ENCODE assay signal across 19 cellular contexts in the genomic region with DNA sequence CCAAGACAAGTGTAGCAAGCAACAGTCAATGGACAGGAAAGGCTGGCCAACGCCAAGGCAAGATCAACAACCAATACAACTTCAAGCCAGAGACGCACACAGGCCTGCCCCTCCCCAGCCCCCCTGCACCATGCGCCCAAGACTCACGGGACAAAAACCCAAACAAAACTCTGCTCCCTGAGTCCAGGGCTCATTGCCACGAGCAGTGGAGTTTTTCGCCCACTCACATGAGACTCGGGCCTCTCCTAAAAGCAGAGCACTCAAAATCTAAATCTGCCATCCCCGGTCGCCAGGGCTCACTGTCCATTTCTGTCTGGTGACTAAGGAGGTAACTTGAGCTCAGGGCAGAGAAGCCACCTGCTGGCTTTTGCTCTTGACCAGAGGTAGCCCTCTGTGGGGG.
DNase-seq lines count a peak whose midpoint lies in the region; ATAC-seq, FAIRE-seq and TF ChIP-seq lines count a peak whose summit lies in the region.
"Had no signal": no experiment of that assay in that cellular context is flagged by ENCODE, and none has a peak within 500 bp of the region (broad histone marks: within the 10 kb centered on the region; RNA-seq: fewer than 3 reads in every experiment).

No MANE protein-coding gene starts in this region.

- DNase-seq in IMR-90 (peak; percentile 49), esophagus squamous epithelium (lab: John Stamatoyannopoulos, UW) (no peak), posterior vena cava (ENCODE audit: low spot score) (peak; percentile 72), foreskin fibroblast (no peak), AG20443 (ENCODE audit: low spot score) (no peak), kidney (no peak), NCI-H2029 treated with DMSO at 0.1 percent for 48 hours (lab: John Stamatoyannopoulos, UW) (no peak)
- DNase-seq: activated B cell treated with CpG ODN at 0.5 μM for 24 hours; activated effector memory CD4-positive, alpha-beta T cell treated with anti-CD3 and anti-CD28 coated beads, Interleukin-2, amount 50 U/mL, for 16 hours; Caco-2; colonic mucosa; EL; NCI-H1930; NCI-H510A treated with DMSO at 0.1 percent for 48 hours; nephron progenitor cell; SJCRH30; stimulated activated naive CD4-positive, alpha-beta T cell had no signal

- peak overlapping the region; percentile 48; the same call in 1 of the 2 replicates for H3K23ac ChIP-seq in IMR-90 (ENCODE audit: low read depth, low read length)

- peaks cover 55 to 90% of the 10 kb centered on the region in 2 experiments for H3K79me1 ChIP-seq in IMR-90 (ENCODE audit: low read depth in 1 of 2, low read length in 2 of 2)

- no peak overlapping the region for H2AFZ ChIP-seq in IMR-90 (replicated peaks; ENCODE audit: low read length, poor library complexity)

- H3K9me1 ChIP-seq in IMR-90 (ENCODE audit: insufficient read depth, low read length), result peaks cover 68% of the 10 kb centered on the region

- CTCF ChIA-PET in IMR-90 (lab: Yijun Ruan, JAX), result no interaction called here

- TF ChIP-seq RAD21 in IMR-90 (IDR thresholded peaks at IDR 0.05; ENCODE audit: low read length), result no peak

- TF ChIP-seq POLR2A in IMR-90 (IDR thresholded peaks at IDR 0.05; ENCODE audit: low read depth, low read length) (no peak), esophagus squamous epithelium (IDR thresholded peaks at IDR 0.05) (no peak)

- BruUV-seq in IMR-90 (replicated peaks; lab: Mats Ljungman, UMichigan), result no TSS peak

- no peaks in the 10 kb centered on the region for H3K9me3 ChIP-seq in BLaER1
- no peaks in the 10 kb centered on the region for H3K9me3 ChIP-seq in IMR-90 (ENCODE audit: control insufficient read depth, insufficient read depth, low read length)
- no peaks in the 10 kb centered on the region for H3K9me3 ChIP-seq in esophagus squamous epithelium
- H3K9me3 ChIP-seq in kidney (ENCODE audit: control insufficient read depth in 1 of 2, low read length in 2 of 2), result no peaks in the 10 kb centered on the region
- H3K9me3 ChIP-seq: ascending aorta, Caco-2, colonic mucosa, SJCRH30 had no signal

- H2AK5ac ChIP-seq in IMR-90 (ENCODE audit: low read depth, low read length), result no peak overlapping the region

- 0 out of 2 replicates have a peak, but pooled peaks have one; percentile 2 for ATAC-seq in IMR-90 (ENCODE audit: low read depth)

- H2AK9ac ChIP-seq in IMR-90 (replicated peaks; ENCODE audit: low read depth, low read length, poor library complexity), result no peak overlapping the region

- peak overlapping the region in 1 of 2 experiments; percentile 58; a peak in 1 of 4 replicates for H4K8ac ChIP-seq in IMR-90 (ENCODE audit: low read depth in 2 of 2, low read length in 2 of 2)

- H4K5ac ChIP-seq in IMR-90 (ENCODE audit: low read depth, low read length), result no peak overlapping the region

- dilution Hi-C loops in IMR-90 (cut with HindIII; ENCODE audit: low sequenced_read_pairs, unreplicated experiment), result no loop called here

- POLR2A ChIA-PET in IMR-90 (lab: Charles Lee; ENCODE audit: unreplicated experiment), result interaction anchor here (0.5 to 0.7 kb wide), 2 partner anchors 27 to 1476 kb away, joined by 3 to 8 read pairs; partner anchors contain the start of gene MORC3

- H3K4me2 ChIP-seq in BLaER1 (no peak overlapping the region), IMR-90 (ENCODE audit: low read depth, low read length) (no peak overlapping the region)

- in situ Hi-C loops in IMR-90 (cut with MboI; ENCODE audit: low sequenced_read_pairs), result no loop called here

- H3K9ac ChIP-seq in BLaER1, result no peak overlapping the region
- no peak overlapping the region for H3K9ac ChIP-seq in IMR-90 (ENCODE audit: low read depth, low read length)
- no peak overlapping the region for H3K9ac ChIP-seq in kidney (ENCODE audit: low read length in 2 of 2)

- WGBS in IMR-90 (ENCODE audit: extremely low coverage in 2 of 2, insufficient read length in 1 of 2), 2 experiments, result 20% methylated on average over 1 of the region's 9 CpGs; no CpG with 5 or more reads in 1 of the 2 experiments
- 60 to 88% methylated on average over 5 to 9 of the region's 9 CpGs for WGBS in esophagus squamous epithelium, 2 donors

- H3K56ac ChIP-seq in IMR-90 (ENCODE audit: extremely low read depth, insufficient read depth, low read length), result no peak overlapping the region

- H3K27me3 ChIP-seq in BLaER1, result no peaks in the 10 kb centered on the region
- H3K27me3 ChIP-seq in IMR-90 (ENCODE audit: control insufficient read depth, insufficient read depth, low read length), result no peaks in the 10 kb centered on the region
- no peaks in the 10 kb centered on the region for H3K27me3 ChIP-seq in esophagus squamous epithelium
- H3K27me3 ChIP-seq: ascending aorta, colonic mucosa, SJCRH30 had no signal

- no peak overlapping the region for H2BK20ac ChIP-seq in IMR-90 (ENCODE audit: low read depth, low read length)

- H3K4ac ChIP-seq in IMR-90 (ENCODE audit: low read depth, low read length), result 0 out of 2 replicates have a peak overlapping the region, but pooled peaks have one; percentile 16

- intact Hi-C loops in IMR-90 (cut with micrococcal nuclease), result no loop called here
- intact Hi-C loops in esophagus squamous epithelium (cut with DNase I), result no loop called here
- intact Hi-C loops in posterior vena cava (cut with DNase I), result no loop called here
- intact Hi-C loops in kidney (cut with DNase I), result no loop called here

- H3K36me3 ChIP-seq in BLaER1 (peaks cover 98% of the 10 kb centered on the region), IMR-90 (ENCODE audit: control insufficient read depth, insufficient read depth, low read length) (peaks cover 53% of the 10 kb centered on the region), esophagus squamous epithelium (peaks cover 0 to 53% (median 0%) of the 10 kb centered on the region in 3 donors), kidney (ENCODE audit: control insufficient read depth in 1 of 2, insufficient read depth in 2 of 2, low read length in 2 of 2) (no peaks in the 10 kb centered on the region)
- H3K36me3 ChIP-seq: ascending aorta, colonic mucosa had no signal

- TF ChIP-seq CTCF in IMR-90 (conservative IDR thresholded peaks at IDR 0.05; ENCODE audit: low read depth, low read length), result no peak
- no peak for TF ChIP-seq CTCF in esophagus squamous epithelium (IDR thresholded peaks at IDR 0.05)
- no peak for TF ChIP-seq CTCF in foreskin fibroblast (IDR thresholded peaks at IDR 0.05; ENCODE audit: low read depth, low read length)
- no peak for TF ChIP-seq CTCF in kidney (IDR thresholded peaks at IDR 0.05; ENCODE audit: borderline replicate concordance, extremely low read depth, insufficient read depth)

- H3K4me3 ChIP-seq in BLaER1 (no peak overlapping the region), IMR-90 (ENCODE audit: insufficient read depth, low read depth, low read length) (no peak overlapping the region), esophagus squamous epithelium (no peak overlapping the region), foreskin fibroblast (ENCODE audit: low read depth in 1 of 2, low read length in 2 of 2) (no peak overlapping the region), kidney (ENCODE audit: low read length in 2 of 2) (no peak overlapping the region)
- H3K4me3 ChIP-seq: ascending aorta, colonic mucosa, SJCRH30 had no signal

- H3K14ac ChIP-seq in IMR-90 (replicated peaks; ENCODE audit: low read depth, low read length), result peak overlapping the region; percentile 69; the same call in 1 of the 2 replicates

- H4K20me1 ChIP-seq in BLaER1, result peaks cover 100% of the 10 kb centered on the region
- peaks cover 97% of the 10 kb centered on the region for H4K20me1 ChIP-seq in IMR-90 (ENCODE audit: insufficient read depth, low read length)

- peak overlapping the region; percentile 62 for H2BK5ac ChIP-seq in IMR-90 (ENCODE audit: low read depth, low read length, poor library complexity, severe bottlenecking)

- H3K18ac ChIP-seq in IMR-90 (ENCODE audit: low read depth, low read length), result peak overlapping the region; percentile 24; the same call in 1 of the 2 replicates

- H2BK15ac ChIP-seq in IMR-90 (ENCODE audit: low read depth, low read length), result no peak overlapping the region

- H2BK120ac ChIP-seq in IMR-90 (ENCODE audit: low read depth, low read length), result no peak overlapping the region

- 0 out of 2 replicates have a peak overlapping the region, but pooled peaks have one; percentile 14 for H3K27ac ChIP-seq in BLaER1
- no peak overlapping the region for H3K27ac ChIP-seq in IMR-90 (ENCODE audit: insufficient read depth, low read length)
- peak overlapping the region; percentile 61 to 82 (median 74) for H3K27ac ChIP-seq in esophagus squamous epithelium
- H3K27ac ChIP-seq in kidney (ENCODE audit: low read depth in 2 of 2, low read length in 2 of 2), result no peak overlapping the region
- H3K27ac ChIP-seq: colonic mucosa, SJCRH30 had no signal

- FAIRE-seq in kidney (lab: Jason Lieb, UNC), result no peak

- no peak overlapping the region for H4K91ac ChIP-seq in IMR-90 (ENCODE audit: insufficient read depth, low read depth, low read length)

- H3K4me1 ChIP-seq in BLaER1, result peaks cover 50% of the 10 kb centered on the region
- H3K4me1 ChIP-seq in IMR-90 (ENCODE audit: control insufficient read depth, insufficient read depth, low read length), result peaks cover 45% of the 10 kb centered on the region
- H3K4me1 ChIP-seq in esophagus squamous epithelium, result peaks cover 26 to 52% (median 34%) of the 10 kb centered on the region in 3 donors
- peaks cover 5 to 7% of the 10 kb centered on the region in 2 donors for H3K4me1 ChIP-seq in kidney (ENCODE audit: control insufficient read depth in 1 of 2, insufficient read depth in 1 of 2, low read depth in 1 of 2, low read length in 2 of 2)
- H3K4me1 ChIP-seq: Caco-2 had no signal

TF ChIP-seq in IMR-90, 13 proteins besides CTCF, POLR2A, EP300 and RAD21 (continues in another document):
- no peak for TF ChIP-seq RFX5 (IDR thresholded peaks at IDR 0.05; ENCODE audit: low read depth, low read length)
- TF ChIP-seq CHD1 (IDR thresholded peaks at IDR 0.05; ENCODE audit: low read depth, low read length), result no peak
- no peak for TF ChIP-seq SMC3 (IDR thresholded peaks at IDR 0.05; ENCODE audit: low read depth, low read length)
- TF ChIP-seq MXI1 (IDR thresholded peaks at IDR 0.05; ENCODE audit: borderline replicate concordance, low read depth, low read length), result no peak
- TF ChIP-seq MAFK (IDR thresholded peaks at IDR 0.05; ENCODE audit: low read depth, low read length), result no peak
- no peak for TF ChIP-seq NFE2L2 (IDR thresholded peaks at IDR 0.05; ENCODE audit: low read depth, low read length)
- TF ChIP-seq, protein P1, sequence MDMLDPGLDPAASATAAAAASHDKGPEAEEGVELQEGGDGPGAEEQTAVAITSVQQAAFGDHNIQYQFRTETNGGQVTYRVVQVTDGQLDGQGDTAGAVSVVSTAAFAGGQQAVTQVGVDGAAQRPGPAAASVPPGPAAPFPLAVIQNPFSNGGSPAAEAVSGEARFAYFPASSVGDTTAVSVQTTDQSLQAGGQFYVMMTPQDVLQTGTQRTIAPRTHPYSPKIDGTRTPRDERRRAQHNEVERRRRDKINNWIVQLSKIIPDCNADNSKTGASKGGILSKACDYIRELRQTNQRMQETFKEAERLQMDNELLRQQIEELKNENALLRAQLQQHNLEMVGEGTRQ (IDR thresholded peaks at IDR 0.05; ENCODE audit: low read depth, low read length), result no peak
- TF ChIP-seq CEBPB (IDR thresholded peaks at IDR 0.05; ENCODE audit: low read depth, low read length), result no peak
- TF ChIP-seq FOS (IDR thresholded peaks at IDR 0.05; ENCODE audit: low read depth, low read length), result no peak
- no peak for TF ChIP-seq MAZ (IDR thresholded peaks at IDR 0.05; ENCODE audit: borderline replicate concordance, low read depth, low read length)

Comparison
In these comparisons a context has a peak if more than half of its experiments do, and no peak if none do; other contexts are left out.
1. H3K27ac ChIP-seq: peak in BLaER1 (single experiment) and esophagus squamous epithelium (4 of 4); none in IMR-90 (single experiment) and kidney (0 of 2).
2. DNase-seq: peak in IMR-90 (single experiment) and posterior vena cava (single experiment); none in esophagus squamous epithelium (single experiment), foreskin fibroblast (0 of 2), AG20443 (single experiment), kidney (single experiment) and NCI-H2029 treated with DMSO at 0.1 percent for 48 hours (single experiment).